Comparison of ENCODE assay signal across 16 cellular contexts in the genomic region with DNA sequence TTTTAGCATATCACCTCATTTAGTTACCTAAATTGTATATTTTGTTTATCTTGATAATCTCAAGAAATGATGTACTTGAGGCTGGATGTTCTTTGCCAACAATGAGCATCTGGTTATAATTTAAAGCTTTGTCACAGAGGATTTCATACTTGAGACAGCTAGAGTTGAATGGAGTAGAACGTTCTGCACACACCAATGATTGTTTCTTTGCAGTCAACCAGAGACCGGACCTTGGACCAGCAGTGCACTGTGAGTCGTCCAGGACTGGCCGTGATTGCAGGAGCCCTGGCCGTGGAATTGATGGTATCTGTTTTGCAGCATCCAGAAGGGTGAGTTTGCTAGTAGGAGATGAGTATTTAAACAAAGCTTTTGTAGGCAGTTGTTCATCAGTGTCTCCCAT.
DNase-seq lines count a peak whose midpoint lies in the region; ATAC-seq, FAIRE-seq and TF ChIP-seq lines count a peak whose summit lies in the region.
"Had no signal": no experiment of that assay in that cellular context is flagged by ENCODE, and none has a peak within 500 bp of the region (broad histone marks: within the 10 kb centered on the region; RNA-seq: fewer than 3 reads in every experiment).

No MANE protein-coding gene starts in this region.

- H3K9me3 ChIP-seq in HepG2 (ENCODE audit: low read length) (no peaks in the 10 kb centered on the region), right lobe of liver (no peaks in the 10 kb centered on the region), SK-N-SH (no peaks in the 10 kb centered on the region)
- H3K9me3 ChIP-seq: SJCRH30 had no signal

- no peak for FAIRE-seq in HepG2 (lab: Jason Lieb, UNC)
- FAIRE-seq: RCC 7860 had no signal

- no peak for TF ChIP-seq RAD21 in HepG2 (CRISPR knock-in tag; IDR thresholded peaks at IDR 0.05)
- no peak for TF ChIP-seq RAD21 in SK-N-SH (IDR thresholded peaks at IDR 0.05; ENCODE audit: low read length)

- no peak overlapping the region for H3K4me3 ChIP-seq in HepG2 (replicated peaks in 1 of 3; ENCODE audit: insufficient read depth in 1 of 3, low read depth in 2 of 3, low read length in 3 of 3)
- no peak overlapping the region for H3K4me3 ChIP-seq in right lobe of liver
- H3K4me3 ChIP-seq in SK-N-SH (ENCODE audit: low read depth in 2 of 2, low read length in 1 of 2), result no peak overlapping the region
- no peak overlapping the region for H3K4me3 ChIP-seq in fibroblast of mammary gland (ENCODE audit: control insufficient read depth, low read depth, low read length)
- H3K4me3 ChIP-seq: SJCRH30 had no signal

- peak; percentile 94 for ATAC-seq in HepG2
- ATAC-seq in right lobe of liver, result no peak
- peak; percentile 57 for ATAC-seq in sciatic nerve
- no peak for ATAC-seq in GM18909 (IDR thresholded peaks at IDR 0.05; ENCODE audit: poor library complexity, unreplicated experiment)
- no peak for ATAC-seq in HG02678 (IDR thresholded peaks at IDR 0.05; ENCODE audit: unreplicated experiment)

- H2AFZ ChIP-seq in HepG2 (ENCODE audit: low read length) (no peak overlapping the region), SK-N-SH (ENCODE audit: low read depth) (no peak overlapping the region)

- H3K27me3 ChIP-seq in HepG2 (ENCODE audit: control insufficient read depth in 1 of 2, insufficient read depth in 2 of 2, low read length in 2 of 2) (no peaks in the 10 kb centered on the region), right lobe of liver (no peaks in the 10 kb centered on the region), SK-N-SH (ENCODE audit: insufficient read depth) (no peaks in the 10 kb centered on the region)
- H3K27me3 ChIP-seq: SJCRH30 had no signal

- intact Hi-C loops in HepG2 (cut with micrococcal nuclease; ENCODE audit: unreplicated experiment), result no loop called here
- intact Hi-C loops in right lobe of liver (cut with DNase I), result no loop called here
- intact Hi-C loops in sciatic nerve (cut with DNase I), result no loop called here

- no peak for TF ChIP-seq CTCF in HepG2 (CRISPR knock-in tag; IDR thresholded peaks at IDR 0.05)
- no peak for TF ChIP-seq CTCF in right lobe of liver (IDR thresholded peaks at IDR 0.05)
- no peak for TF ChIP-seq CTCF in SK-N-SH (IDR thresholded peaks at IDR 0.05)
- TF ChIP-seq CTCF in fibroblast of mammary gland (conservative IDR thresholded peaks at IDR 0.05; ENCODE audit: control insufficient read depth, insufficient read depth, low read depth, low read length), result no peak

- H3K36me3 ChIP-seq in HepG2 (replicated peaks in 1 of 2; ENCODE audit: control insufficient read depth in 1 of 2, insufficient read depth in 2 of 2, low read length in 2 of 2) (peaks cover 3 to 26% of the 10 kb centered on the region in 2 experiments; a peak in 4 of 5 replicates), right lobe of liver (peaks cover 0 to 69% (median 10%) of the 10 kb centered on the region in 4 donors), SK-N-SH (replicated peaks in 1 of 2; ENCODE audit: control insufficient read depth in 1 of 2, insufficient read depth in 2 of 2, low read length in 1 of 2) (peaks cover 44 to 49% of the 10 kb centered on the region in 2 experiments)

- H4K20me1 ChIP-seq in HepG2 (ENCODE audit: insufficient read depth, low read length) (no peaks in the 10 kb centered on the region), SK-N-SH (ENCODE audit: insufficient read depth) (no peaks in the 10 kb centered on the region)

- peak; percentile 36 for DNase-seq in HepG2 (ENCODE audit: low spot score)
- no peak for DNase-seq in right lobe of liver
- DNase-seq in SK-N-SH, result peak; percentile 62
- peak; percentile 61 for DNase-seq in fibroblast of mammary gland (ENCODE audit: low read depth)
- no peak for DNase-seq in sciatic nerve (ENCODE audit: low spot score)
- DNase-seq in DMS53 (lab: John Stamatoyannopoulos, UW), result no peak
- DNase-seq: CD4-positive, alpha-beta memory T cell; DMS79 treated with DMSO at 0.1 percent for 48 hours; H7; NCI-H1092 treated with DMSO at 0.1 percent for 48 hours; NCI-H1694 treated with DMSO at 0.1 percent for 48 hours; SJCRH30 had no signal

- H3K27ac ChIP-seq in HepG2 (ENCODE audit: extremely low read length, insufficient read depth, low read length), result no peak overlapping the region
- no peak overlapping the region for H3K27ac ChIP-seq in right lobe of liver
- peak overlapping the region; percentile 20 to 31; a peak in 3 of 4 replicates for H3K27ac ChIP-seq in SK-N-SH (ENCODE audit: low read depth in 2 of 2, low read length in 1 of 2)
- H3K27ac ChIP-seq: KMS-11, SJCRH30 had no signal

- TF ChIP-seq POLR2A in HepG2 (IDR thresholded peaks at IDR 0.05; ENCODE audit: insufficient read depth in 1 of 2, low read depth in 2 of 2, low read length in 2 of 2) (no peak), right lobe of liver (IDR thresholded peaks at IDR 0.05) (no peak)

- TF ChIP-seq EP300 in HepG2 (IDR thresholded peaks at IDR 0.05; ENCODE audit: low read depth in 2 of 2, low read length in 2 of 2), result no peak
- no peak for TF ChIP-seq EP300 in HepG2 (CRISPR knock-in tag; IDR thresholded peaks at IDR 0.05; ENCODE audit: borderline replicate concordance)
- TF ChIP-seq EP300 in SK-N-SH (IDR thresholded peaks at IDR 0.05; ENCODE audit: borderline replicate concordance in 1 of 2, low read depth in 1 of 2, low read length in 1 of 2), result peak; percentile 5 to 37; a peak in 1 of 4 replicates

- H3K4me2 ChIP-seq in HepG2 (ENCODE audit: low read depth, low read length) (no peak overlapping the region), SK-N-SH (no peak overlapping the region)
- H3K4me2 ChIP-seq: KMS-11 had no signal

- no peak overlapping the region for H3K9ac ChIP-seq in HepG2 (ENCODE audit: insufficient read depth, low read depth, low read length)
- H3K9ac ChIP-seq in SK-N-SH, result no peak overlapping the region
- H3K9ac ChIP-seq: KMS-11 had no signal

- H3K9me2 ChIP-seq in SK-N-SH, result no peaks in the 10 kb centered on the region

- BruUV-seq in HepG2 (replicated peaks; lab: Mats Ljungman, UMichigan), result no TSS peak

- H3K4me1 ChIP-seq in HepG2 (ENCODE audit: insufficient read depth, low read length), result peaks cover 23% of the 10 kb centered on the region
- no peaks in the 10 kb centered on the region for H3K4me1 ChIP-seq in right lobe of liver
- H3K4me1 ChIP-seq in SK-N-SH (ENCODE audit: control insufficient read depth in 1 of 2, insufficient read depth in 2 of 2, low read depth in 1 of 2, low read length in 1 of 2), result peaks cover 6 to 8% of the 10 kb centered on the region in 2 experiments

- in situ Hi-C loops in HepG2 (cut with HindIII; ENCODE audit: extremely low pct_ligation_motif_present, low pct_unique_long_range_greater_than_20kb), result no loop called here

- H3F3A ChIP-seq in SK-N-SH (replicated peaks; ENCODE audit: insufficient read depth), result peaks cover 11% of the 10 kb centered on the region

- CTCF ChIA-PET in HepG2 (lab: Yijun Ruan, JAX; ENCODE audit: low intra/inter-chr PET ratio, low total read pairs), result no interaction called here
- CTCF ChIA-PET in SK-N-SH (lab: Yijun Ruan, JAX), result interaction anchor here (0.6 to 2.8 kb wide), 4 partner anchors 17 to 417 kb away, joined by 3 to 11 read pairs (median 6); no protein-coding TSS in a partner anchor

- WGBS in HepG2 (ENCODE audit: low lambda C conversion rate), result 28% methylated on average over 5 of the region's 5 CpGs
- WGBS in right lobe of liver (ENCODE audit: insufficient coverage, low coverage, low lambda C conversion rate, missing lambda C conversion rate), result 67% methylated on average over 5 of the region's 5 CpGs
- WGBS in SK-N-SH (ENCODE audit: low lambda C conversion rate), result 12% methylated on average over 5 of the region's 5 CpGs

- H3K79me2 ChIP-seq in HepG2 (ENCODE audit: insufficient read depth, low read length) (no peaks in the 10 kb centered on the region), SK-N-SH (ENCODE audit: insufficient read depth) (no peaks in the 10 kb centered on the region)

- POLR2A ChIA-PET in HepG2 (lab: Yijun Ruan, JAX), result no interaction called here
- POLR2A ChIA-PET in SK-N-SH (lab: Yijun Ruan, JAX), result no interaction called here

TF ChIP-seq in HepG2, 621 proteins besides CTCF, POLR2A, EP300 and RAD21 (continues in another document):
- TF ChIP-seq TEAD3 (CRISPR knock-in tag; optimal IDR thresholded peaks at IDR 0.05; ENCODE audit: borderline replicate concordance) (peak; percentile 17), CC2D1A (CRISPR knock-in tag; IDR thresholded peaks at IDR 0.05) (no peak), HNF4A (CRISPR knock-in tag; IDR thresholded peaks at IDR 0.05) (peak; percentile 70), GFI1 (CRISPR knock-in tag; IDR thresholded peaks at IDR 0.05; ENCODE audit: borderline replicate concordance) (peak; percentile 93), ZNF891 (CRISPR knock-in tag; IDR thresholded peaks at IDR 0.05) (no peak)

TF ChIP-seq in SK-N-SH, 30 proteins besides CTCF, POLR2A, EP300 and RAD21 (continues in another document):
- TF ChIP-seq, protein P1, sequence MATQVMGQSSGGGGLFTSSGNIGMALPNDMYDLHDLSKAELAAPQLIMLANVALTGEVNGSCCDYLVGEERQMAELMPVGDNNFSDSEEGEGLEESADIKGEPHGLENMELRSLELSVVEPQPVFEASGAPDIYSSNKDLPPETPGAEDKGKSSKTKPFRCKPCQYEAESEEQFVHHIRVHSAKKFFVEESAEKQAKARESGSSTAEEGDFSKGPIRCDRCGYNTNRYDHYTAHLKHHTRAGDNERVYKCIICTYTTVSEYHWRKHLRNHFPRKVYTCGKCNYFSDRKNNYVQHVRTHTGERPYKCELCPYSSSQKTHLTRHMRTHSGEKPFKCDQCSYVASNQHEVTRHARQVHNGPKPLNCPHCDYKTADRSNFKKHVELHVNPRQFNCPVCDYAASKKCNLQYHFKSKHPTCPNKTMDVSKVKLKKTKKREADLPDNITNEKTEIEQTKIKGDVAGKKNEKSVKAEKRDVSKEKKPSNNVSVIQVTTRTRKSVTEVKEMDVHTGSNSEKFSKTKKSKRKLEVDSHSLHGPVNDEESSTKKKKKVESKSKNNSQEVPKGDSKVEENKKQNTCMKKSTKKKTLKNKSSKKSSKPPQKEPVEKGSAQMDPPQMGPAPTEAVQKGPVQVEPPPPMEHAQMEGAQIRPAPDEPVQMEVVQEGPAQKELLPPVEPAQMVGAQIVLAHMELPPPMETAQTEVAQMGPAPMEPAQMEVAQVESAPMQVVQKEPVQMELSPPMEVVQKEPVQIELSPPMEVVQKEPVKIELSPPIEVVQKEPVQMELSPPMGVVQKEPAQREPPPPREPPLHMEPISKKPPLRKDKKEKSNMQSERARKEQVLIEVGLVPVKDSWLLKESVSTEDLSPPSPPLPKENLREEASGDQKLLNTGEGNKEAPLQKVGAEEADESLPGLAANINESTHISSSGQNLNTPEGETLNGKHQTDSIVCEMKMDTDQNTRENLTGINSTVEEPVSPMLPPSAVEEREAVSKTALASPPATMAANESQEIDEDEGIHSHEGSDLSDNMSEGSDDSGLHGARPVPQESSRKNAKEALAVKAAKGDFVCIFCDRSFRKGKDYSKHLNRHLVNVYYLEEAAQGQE (IDR thresholded peaks at IDR 0.05; ENCODE audit: low read depth, low read length), result no peak
- TF ChIP-seq RCOR1 (IDR thresholded peaks at IDR 0.05; ENCODE audit: low read length) (0 out of 2 replicates have a peak, but pooled peaks have one; percentile 17), GABPA (IDR thresholded peaks at IDR 0.05; ENCODE audit: low read depth) (no peak)

Comparison
In these comparisons a context has a peak if more than half of its experiments do, and no peak if none do; other contexts are left out.
1. ATAC-seq: peak in HepG2 (single experiment) and sciatic nerve (single experiment); none in right lobe of liver (0 of 4), GM18909 (single experiment) and HG02678 (single experiment).
2. DNase-seq: peak in HepG2 (single experiment), SK-N-SH (single experiment) and fibroblast of mammary gland (single experiment); none in right lobe of liver (0 of 3), sciatic nerve (single experiment) and DMS53 (single experiment).
3. H3K27ac ChIP-seq: peak in SK-N-SH (2 of 2); none in HepG2 (single experiment) and right lobe of liver (0 of 3).